8 cellular contexts compared by ENCODE assay signal in genomic region chr4:38759077-38759789, GRCh38. TPM values are rescaled to one million over a fixed set of nuclear protein-coding genes. Genes with fewer than 3 reads are reported as not detected.
DNase-seq lines count a peak whose midpoint lies in the region; ATAC-seq, FAIRE-seq and TF ChIP-seq lines count a peak whose summit lies in the region.

No MANE protein-coding gene starts in this region.

- H3K9me3 ChIP-seq in PC-3 (ENCODE audit: low read length) (no peaks in the 10 kb centered on the region), stomach (no peaks in the 10 kb centered on the region)

- peak overlapping the region; percentile 71 for H2AFZ ChIP-seq in PC-3 (ENCODE audit: low read length)

- H3K4me3 Mint-ChIP-seq in nephron, result no peak overlapping the region

- H3K36me3 Mint-ChIP-seq in nephron (ENCODE audit: low read depth), result no peaks in the 10 kb centered on the region

- BruUV-seq in PC-3 (replicated peaks; lab: Mats Ljungman, UMichigan), result no TSS peak

- no peak overlapping the region for H3K27ac ChIP-seq in PC-3 (ENCODE audit: low read length)
- peak overlapping the region in 1 of 5 donors; percentile 25 for H3K27ac ChIP-seq in stomach

- no peaks in the 10 kb centered on the region for H3K27me3 Mint-ChIP-seq in nephron (ENCODE audit: low read depth)

- intact Hi-C loops in PC-3 (cut with micrococcal nuclease) (loop anchor here (1.0 to 2.0 kb wide), 4 partner anchors 24 to 136 kb away; partner anchors contain the start of genes TLR1, TLR10 and TLR6), stomach (cut with DNase I; ENCODE audit: low total_unique reads) (no loop called here)

- peak; percentile 89 for FAIRE-seq in GM12892 (lab: Jason Lieb, UNC)

- no peaks in the 10 kb centered on the region for H3K9me3 Mint-ChIP-seq in nephron

- H3K36me3 ChIP-seq in PC-3 (ENCODE audit: low read depth, low read length), result no peaks in the 10 kb centered on the region
- H3K36me3 ChIP-seq in stomach, result no peaks in the 10 kb centered on the region

- peak; percentile 76 for ATAC-seq in PC-3
- no peak for ATAC-seq in GM21717 (IDR thresholded peaks at IDR 0.05; ENCODE audit: unreplicated experiment)

- TF ChIP-seq CTCF in PC-3 (conservative IDR thresholded peaks at IDR 0.05; ENCODE audit: low read depth, low read length), result peak; percentile 73
- TF ChIP-seq CTCF in fibroblast of mammary gland (conservative IDR thresholded peaks at IDR 0.05; ENCODE audit: control insufficient read depth, insufficient read depth, low read depth, low read length), result peak; percentile 65
- peak; percentile 75 to 87 (median 77) for TF ChIP-seq CTCF in nephron (IDR thresholded peaks at IDR 0.05; ENCODE audit: unreplicated experiment in 3 of 3)
- TF ChIP-seq CTCF in stomach (IDR thresholded peaks at IDR 0.05), result peak in 5 of 7 experiments; percentile 44 to 66 (median 61)

- H3K4me1 Mint-ChIP-seq in nephron, result peaks cover 6% of the 10 kb centered on the region

- H3K4me1 ChIP-seq in PC-3 (ENCODE audit: insufficient read depth, low read length) (no peaks in the 10 kb centered on the region), stomach (peaks cover 0 to 6% (median 5%) of the 10 kb centered on the region in 4 donors)

- H4K20me1 ChIP-seq in PC-3 (ENCODE audit: low read length), result no peaks in the 10 kb centered on the region

- DNase-seq in A172 (ENCODE audit: low spot score) (peak; percentile 25), GM12892 (ENCODE audit: insufficient read length) (no peak), PC-3 (peak; percentile 57), activated T-helper 1 cell treated with Interleukin-2 at 50 U/mL for 16 hours (ENCODE audit: low read depth) (peak; percentile 11), fibroblast of mammary gland (ENCODE audit: low read depth) (peak; percentile 77), stomach (peak; percentile 52)

- H3K79me2 ChIP-seq in PC-3 (ENCODE audit: low read length), result no peaks in the 10 kb centered on the region

- peak overlapping the region; percentile 63 for H3K4me2 ChIP-seq in PC-3 (ENCODE audit: low read length)

- 7 to 12% (median 10%) methylated on average over 8 of the region's 8 CpGs for WGBS in stomach, 5 donors

- H3F3A ChIP-seq in PC-3 (ENCODE audit: low read length, unreplicated experiment), result no peaks in the 10 kb centered on the region

- H3K27me3 ChIP-seq in PC-3 (ENCODE audit: low read length) (no peaks in the 10 kb centered on the region), stomach (no peaks in the 10 kb centered on the region)

- H3K9me2 ChIP-seq in PC-3 (replicated peaks; ENCODE audit: low read length), result no peaks in the 10 kb centered on the region

- H3K27ac Mint-ChIP-seq in nephron, result peak overlapping the region; percentile 19 to 62 (median 57)

- no peak overlapping the region for H3K4me3 ChIP-seq in PC-3 (ENCODE audit: low read length)
- H3K4me3 ChIP-seq in fibroblast of mammary gland (ENCODE audit: control insufficient read depth, low read depth, low read length), result no peak overlapping the region
- H3K4me3 ChIP-seq in stomach, result no peak overlapping the region

- no peak for TF ChIP-seq EP300 in stomach (IDR thresholded peaks at IDR 0.05)

- POLR2A ChIA-PET in PC-3 (lab: Charles Lee; ENCODE audit: unreplicated experiment), result no interaction called here

- CTCF ChIA-PET in PC-3 (lab: Charles Lee), result interaction anchor here (0.5 to 1.3 kb wide), 11 partner anchors 23 to 883 kb away, joined by 3 to 10 read pairs (median 3); partner anchors contain the start of gene TLR10

- no peak overlapping the region for H3K9ac ChIP-seq in PC-3 (ENCODE audit: low read length)

- TF ChIP-seq POLR2A in GM12892 (IDR thresholded peaks at IDR 0.05; ENCODE audit: low read depth, low read length) (no peak), stomach (IDR thresholded peaks at IDR 0.05) (no peak)

RNA-seq across cellular contexts. Expression of gene TLR10, which starts 23.6 kb away (rescaled TPM):
- not detected in 2 replicates for total RNA-seq in A172 (2014; rRNA removed; shearing (Covaris generic))
- polyA plus RNA-seq in GM12892 (2012; ENCODE audit: missing spikeins), result 64.3 TPM
- total RNA-seq in PC-3 (2014; rRNA removed), result not detected in 2 replicates
- 1 to 10 TPM in 1 of 5 donors, under 1 TPM in 1, not detected in 3; 0.72 to 1.1 TPM for total RNA-seq in stomach
- polyA plus RNA-seq in stomach, result under 1 TPM in 2 of 3 donors, not detected in 1; 0.15 to 0.60 TPM

RNA-seq across cellular contexts. Expression of gene TLR1, which starts 45.4 kb away (rescaled TPM):
- 0.60 and 4.6 TPM in 2 replicates for total RNA-seq in A172 (2014; rRNA removed; shearing (Covaris generic))
- polyA plus RNA-seq in GM12892 (2012; ENCODE audit: missing spikeins), result 15.9 TPM
- total RNA-seq in PC-3 (2014; rRNA removed) (0.40 and 0.47 TPM in 2 replicates), stomach (10 to 100 TPM in 1 of 5 donors, 1 to 10 TPM in 3, not detected in 1; 5.3 to 37.4 (median 6.9) TPM)
- 1 to 10 TPM; 1.2 to 2.9 (median 1.5) TPM for polyA plus RNA-seq in stomach
